ENCODE assay signal across 17 cellular contexts in the genomic region with DNA sequence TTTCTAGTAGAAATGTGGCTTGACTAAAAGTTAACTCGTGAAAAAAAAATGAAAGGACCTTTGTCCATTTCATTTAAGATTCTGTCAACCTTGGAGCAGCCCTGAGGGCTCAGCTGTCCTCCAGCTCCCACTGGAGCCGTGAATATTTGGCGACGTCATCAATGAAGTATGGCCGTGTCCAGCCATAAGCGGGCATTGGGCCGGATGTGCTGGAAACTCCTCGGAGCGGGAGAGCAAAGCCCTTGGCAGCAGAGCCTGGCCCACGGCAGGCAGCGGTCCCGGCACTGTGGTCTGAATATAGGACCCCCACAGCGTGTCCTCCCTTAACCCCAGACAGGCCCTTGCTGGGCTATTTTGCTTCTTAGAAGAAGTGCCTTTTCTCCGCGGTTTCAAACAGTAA. TPM values are rescaled to one million over a fixed set of nuclear protein-coding genes. Genes with fewer than 3 reads are reported as not detected.
DNase-seq lines count a peak whose midpoint lies in the region; ATAC-seq and TF ChIP-seq lines count a peak whose summit lies in the region.
"Had no signal": no experiment of that assay in that cellular context is flagged by ENCODE, and none has a peak within 500 bp of the region (broad histone marks: within the 10 kb centered on the region; RNA-seq: fewer than 3 reads in every experiment).

No MANE protein-coding gene starts in this region.

- no peaks in the 10 kb centered on the region for H3K4me1 ChIP-seq in left lung

- no peaks in the 10 kb centered on the region for H3K27me3 ChIP-seq in dorsolateral prefrontal cortex
- peaks cover 0 to 11% of the 10 kb centered on the region in 2 donors for H3K27me3 ChIP-seq in left lung
- H3K27me3 ChIP-seq: cardiac muscle cell had no signal

- H3K9me3 ChIP-seq in left lung: no peaks in the 10 kb centered on the region
- H3K9me3 ChIP-seq: thoracic aorta had no signal

- no peak for TF ChIP-seq CTCF in dorsolateral prefrontal cortex (IDR thresholded peaks at IDR 0.05 in 54 of 56, conservative IDR thresholded peaks at IDR 0.05 in 2 of 56; ENCODE audit: low read depth in 1 of 56, partially characterized antibody in 56 of 56)
- no peak for TF ChIP-seq CTCF in left lung (IDR thresholded peaks at IDR 0.05)

- DNase-seq in M059J (ENCODE audit: low read depth) (peak; percentile 27), dorsolateral prefrontal cortex (peak in 6 of 10 donors; percentile 19 to 46 (median 36)), left lung (peak; percentile 27 to 68), NCI-H2171 (lab: John Stamatoyannopoulos, UW) (no peak)
- no peak for DNase-seq in stimulated activated naive CD8-positive, alpha-beta T cell treated with anti-CD3 and anti-CD28 coated beads, Interleukin-15, Interleukin-2, amounts not matched to agents 100 U/mL and 50 U/mL, for 24 hours
- DNase-seq: activated CD4-positive, alpha-beta T cell treated with anti-CD3 and anti-CD28 coated beads, Interleukin-2, amount 10 ng/mL, durations not matched to agents 7 days and 5 days; activated T-cell treated with anti-CD3 and anti-CD28 coated beads for 4 hours; effector memory CD8-positive, alpha-beta T cell; HCEC 1CT; NCI-H2081 treated with DMSO at 0.1 percent for 48 hours; NCI-H774; stimulated activated CD4-positive, alpha-beta T cell treated with anti-CD3 and anti-CD28 coated beads, Interleukin-4, amount 100 ng/mL, for 1 hour had no signal

- intact Hi-C loops in dorsolateral prefrontal cortex (cut with DNase I): no loop called here
- intact Hi-C loops in left lung (cut with DNase I): no loop called here

- no peak for ATAC-seq in left lung
- no peak for ATAC-seq in stimulated activated naive CD8-positive, alpha-beta T cell treated with anti-CD3 and anti-CD28 coated beads, Interleukin-15, Interleukin-2, amounts not matched to agents 100 U/mL and 50 U/mL, for 24 hours
- no peak for ATAC-seq in HG03378 (IDR thresholded peaks at IDR 0.05; ENCODE audit: unreplicated experiment)
- ATAC-seq: effector memory CD8-positive, alpha-beta T cell had no signal

- no peaks in the 10 kb centered on the region for H3K36me3 ChIP-seq in left lung
- H3K36me3 ChIP-seq: cardiac muscle cell, thoracic aorta had no signal

- H3K27ac ChIP-seq in dorsolateral prefrontal cortex (peak overlapping the region in 6 of 59 donors; percentile 13 to 62 (median 36)), left lung (no peak overlapping the region), temporal lobe (ENCODE audit: low read depth, low read length) (peak overlapping the region; percentile 13)
- H3K27ac ChIP-seq: cardiac muscle cell, thoracic aorta had no signal

- H3K4me3 ChIP-seq in dorsolateral prefrontal cortex (no peak overlapping the region), left lung (no peak overlapping the region)
- H3K4me3 ChIP-seq: cardiac muscle cell, lung, thoracic aorta had no signal

RNA-seq across cellular contexts. Expression of gene JAKMIP3, which starts 50.0 kb away (rescaled TPM):
- total RNA-seq in M059J (2014; rRNA removed; shearing (Covaris generic)): 0.02 TPM in 1 of 2 replicates, not detected in the other
- 10 to 100 TPM; 18.7 to 66.0 (median 31.7) TPM for total RNA-seq in dorsolateral prefrontal cortex
- total RNA-seq in left lung: under 1 TPM; 0.38 to 0.42 TPM
- total RNA-seq in temporal lobe: 4.7 TPM

Comparison
In these comparisons a context has a peak if more than half of its experiments do, and no peak if none do; other contexts are left out.
1. DNase-seq: peak in M059J (single experiment), dorsolateral prefrontal cortex (6 of 10) and left lung (2 of 2); none in stimulated activated naive CD8-positive, alpha-beta T cell treated with anti-CD3 and anti-CD28 coated beads, Interleukin-15, Interleukin-2, amounts not matched to agents 100 U/mL and 50 U/mL, for 24 hours (single experiment) and NCI-H2171 (single experiment).